8 cellular contexts compared by ENCODE assay signal in genomic region chr6:34027445-34027936, GRCh38.
DNase-seq lines count a peak whose midpoint lies in the region; ATAC-seq lines count a peak whose summit lies in the region.

No MANE protein-coding gene starts in this region.

- ATAC-seq in GM19397 (IDR thresholded peaks at IDR 0.05; ENCODE audit: unreplicated experiment) (no peak), HG03432 (IDR thresholded peaks at IDR 0.05; ENCODE audit: unreplicated experiment) (no peak)

- peak; percentile 56 for DNase-seq in COLO668 (lab: John Stamatoyannopoulos, UW; ENCODE audit: unreplicated experiment)
- DNase-seq in HUDEP-2 (lab: John Stamatoyannopoulos, UW; ENCODE audit: unreplicated experiment in 76 of 76): peak in 57 of 76 experiments; percentile 6 to 75 (median 40)
- DNase-seq in activated CD4-positive, CD25-positive, alpha-beta regulatory T cell treated with anti-CD3 and anti-CD28 coated beads, Interleukin-2, amount 50 U/mL, for 72 hours: peak; percentile 74
- DNase-seq in central memory CD4-positive, alpha-beta T cell: peak; percentile 52
- peak; percentile 17 for DNase-seq in medulla oblongata (ENCODE audit: extremely low spot score)
- peak; percentile 22 to 28 for DNase-seq in stimulated activated CD8-positive, alpha-beta memory T cell treated with anti-CD3 and anti-CD28 coated beads, Interleukin-4, amount 100 ng/mL, for 4 hours (ENCODE audit: low read depth in 2 of 2, low spot score in 1 of 2)

Comparison
In these comparisons a context has a peak if more than half of its experiments do, and no peak if none do; other contexts are left out.
1. DNase-seq: peak in every context shown above with its lines; median percentile 74 in activated CD4-positive, CD25-positive, alpha-beta regulatory T cell treated with anti-CD3 and anti-CD28 coated beads, Interleukin-2, amount 50 U/mL, for 72 hours; 56 in COLO668; 52 in central memory CD4-positive, alpha-beta T cell; 40 in HUDEP-2; 25 in stimulated activated CD8-positive, alpha-beta memory T cell treated with anti-CD3 and anti-CD28 coated beads, Interleukin-4, amount 100 ng/mL, for 4 hours; 17 in medulla oblongata.